In the genomic region with DNA sequence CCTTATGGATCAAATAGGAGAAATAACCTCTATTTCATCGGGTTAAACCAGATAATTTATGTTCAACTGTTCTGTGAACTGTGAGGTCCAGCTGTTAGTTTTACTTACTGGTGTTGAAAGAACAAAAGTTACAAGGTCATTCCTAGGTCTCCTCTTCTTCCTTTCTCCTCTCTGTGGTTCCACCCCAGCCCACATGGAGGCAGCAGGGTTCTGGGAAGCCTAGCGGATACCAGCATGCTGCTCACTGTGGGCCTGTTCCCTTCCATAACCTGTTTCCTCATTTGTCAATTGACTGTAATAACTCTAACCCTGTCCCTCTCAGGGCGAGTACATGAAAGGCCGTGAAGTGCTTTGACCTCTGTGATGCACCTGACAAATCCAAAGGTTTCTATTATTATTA, we compare ENCODE assay signal across 8 cellular contexts.
A peak's percentile ranks its signal among the peaks of the same experiment; 100 is the strongest.
DNase-seq lines count a peak whose midpoint lies in the region; ATAC-seq and TF ChIP-seq lines count a peak whose summit lies in the region.

No MANE protein-coding gene starts in this region.

- ATAC-seq in GM21717 (IDR thresholded peaks at IDR 0.05; ENCODE audit: unreplicated experiment), result no peak
- ATAC-seq in HG03139 (IDR thresholded peaks at IDR 0.05; ENCODE audit: unreplicated experiment), result no peak

- H3K4me3 ChIP-seq in fibroblast of mammary gland (ENCODE audit: control insufficient read depth, low read depth, low read length), result no peak overlapping the region

- peak; percentile 71 for TF ChIP-seq CTCF in AG09319 (IDR thresholded peaks at IDR 0.05; ENCODE audit: low read depth, low read length)
- peak; percentile 68 for TF ChIP-seq CTCF in fibroblast of mammary gland (conservative IDR thresholded peaks at IDR 0.05; ENCODE audit: control insufficient read depth, insufficient read depth, low read depth, low read length)
- TF ChIP-seq CTCF in GM20000 (IDR thresholded peaks at IDR 0.05; ENCODE audit: extremely low read depth, missing control alignments), result no peak

- DNase-seq in AG09319 (ENCODE audit: extremely low read depth, low read depth) (no peak), GOT3 (lab: John Stamatoyannopoulos, UW) (peak; percentile 12), SHP77 (lab: John Stamatoyannopoulos, UW) (peak; percentile 31 to 52), fibroblast of mammary gland (ENCODE audit: low read depth) (peak; percentile 53), nucleus accumbens (lab: John Stamatoyannopoulos, UW) (peak in 41 of 56 donors; percentile 13 to 77 (median 48)), GM20000 (ENCODE audit: low spot score) (no peak)

Comparison
In these comparisons a context has a peak if more than half of its experiments do, and no peak if none do; other contexts are left out.
1. DNase-seq: peak in GOT3 (single experiment), SHP77 (2 of 2), fibroblast of mammary gland (single experiment) and nucleus accumbens (41 of 56); none in AG09319 (single experiment) and GM20000 (single experiment).